ENCODE assay signal across 8 cellular contexts in the genomic region with DNA sequence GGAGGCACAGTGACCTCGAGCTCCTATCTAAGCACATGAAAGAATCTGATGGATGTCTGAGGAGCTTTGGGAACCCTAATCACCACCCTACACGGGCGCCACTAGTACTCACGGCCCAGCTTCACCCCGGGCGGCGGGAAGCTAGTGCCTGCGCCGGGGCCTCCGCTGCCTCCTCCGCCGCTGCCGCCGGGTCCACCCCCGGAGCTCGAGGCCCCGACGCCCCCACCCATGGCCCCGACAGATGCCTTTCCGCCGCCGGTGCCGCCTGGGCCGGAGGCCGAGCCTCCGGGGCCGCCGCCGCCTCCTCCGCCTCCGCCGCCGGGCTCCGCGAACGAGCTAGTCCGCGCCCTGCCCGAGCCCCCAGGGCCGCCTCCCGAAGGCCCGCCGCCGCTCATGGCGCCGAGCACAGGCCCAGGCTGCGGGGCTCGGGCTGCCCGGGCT. TPM values are rescaled to one million over a fixed set of nuclear protein-coding genes. Genes with fewer than 3 reads are reported as not detected.
A peak's percentile ranks its signal among the peaks of the same experiment; 100 is the strongest.
DNase-seq lines count a peak whose midpoint lies in the region; ATAC-seq and TF ChIP-seq lines count a peak whose summit lies in the region.

No MANE protein-coding gene starts in this region.

- H3K4me1 ChIP-seq in Panc1 (ENCODE audit: control insufficient read depth, insufficient read depth, low read length) = peaks cover 21% of the 10 kb centered on the region

- H3K36me3 ChIP-seq in Panc1 (ENCODE audit: control insufficient read depth, insufficient read depth, low read length) = peaks cover 5% of the 10 kb centered on the region; the same call in 1 of the 2 replicates

- in situ Hi-C loops in Panc1 (cut with HindIII; ENCODE audit: low pct_unique_long_range_greater_than_20kb, low sequenced_read_pairs) = no loop called here

- H3K27me3 Mint-ChIP-seq in endothelial cell (ENCODE audit: unreplicated experiment) (peaks cover 24% of the 10 kb centered on the region), neural crest cell (ENCODE audit: low read depth) (peaks cover 16% of the 10 kb centered on the region)

- ATAC-seq in Panc1 = no peak

- H3K36me3 Mint-ChIP-seq in endothelial cell (ENCODE audit: low read depth, unreplicated experiment) (peaks cover 10% of the 10 kb centered on the region), neural crest cell (ENCODE audit: low read depth) (peaks cover 3% of the 10 kb centered on the region)

- TF ChIP-seq CTCF in Panc1 (IDR thresholded peaks at IDR 0.05) = no peak
- TF ChIP-seq CTCF in endothelial cell (IDR thresholded peaks at IDR 0.05; ENCODE audit: unreplicated experiment) = no peak
- TF ChIP-seq CTCF in neural crest cell (conservative IDR thresholded peaks at IDR 0.05) = no peak

- H3K4me3 ChIP-seq in Panc1 (ENCODE audit: low read depth in 2 of 2, low read length in 2 of 2) = peak overlapping the region; percentile 73 to 93

- no TSS peak for BruUV-seq in Panc1 (replicated peaks; lab: Mats Ljungman, UMichigan)

- H3K9me3 ChIP-seq in Panc1 (ENCODE audit: control insufficient read depth, insufficient read depth, low read depth, low read length) = no peaks in the 10 kb centered on the region

- CTCF ChIA-PET in Panc1 (lab: Charles Lee) = no interaction called here

- peak overlapping the region; percentile 94 for H3K27ac ChIP-seq in Panc1 (ENCODE audit: low read length)

- H3K4me1 Mint-ChIP-seq in endothelial cell (ENCODE audit: unreplicated experiment) (peaks cover 52% of the 10 kb centered on the region), neural crest cell (peaks cover 58% of the 10 kb centered on the region)

- no peaks in the 10 kb centered on the region for H3K27me3 ChIP-seq in Panc1 (ENCODE audit: control insufficient read depth, insufficient read depth, low read length)

- peak overlapping the region; percentile 93 for H3K4me3 Mint-ChIP-seq in endothelial cell (ENCODE audit: unreplicated experiment)
- peak overlapping the region; percentile 92 for H3K4me3 Mint-ChIP-seq in neural crest cell

- H3K9me3 Mint-ChIP-seq in endothelial cell (ENCODE audit: unreplicated experiment) (no peaks in the 10 kb centered on the region), neural crest cell (no peaks in the 10 kb centered on the region)

- POLR2A ChIA-PET in Panc1 (lab: Charles Lee) = no interaction called here

- peak overlapping the region; percentile 64 for H3K27ac Mint-ChIP-seq in endothelial cell (ENCODE audit: unreplicated experiment)
- peak overlapping the region; percentile 96 for H3K27ac Mint-ChIP-seq in neural crest cell (ENCODE audit: unreplicated experiment)

- DNase-seq in stimulated activated CD4-positive, alpha-beta T cell treated with anti-CD3 and anti-CD28 coated beads, Interleukin-12 subunit alpha, Interleukin-12 subunit beta, amount 100 ng/mL, for 4 hours = peak; percentile 45
- no peak for DNase-seq in stimulated activated CD4-positive, alpha-beta T cell treated with anti-CD3 and anti-CD28 coated beads, Interleukin-2, amount 100 ng/mL, for 48 hours
- no peak for DNase-seq in Panc1 (ENCODE audit: low read depth, low spot score)
- no peak for DNase-seq in endothelial cell (ENCODE audit: low spot score)
- no peak for DNase-seq in neural crest cell (ENCODE audit: low read depth, low spot score)
- DNase-seq in AML-193 (lab: John Stamatoyannopoulos, UW) = no peak
- DNase-seq in medulla oblongata (ENCODE audit: extremely low spot score) = no peak
- DNase-seq in RPMI8226 = no peak

- intact Hi-C loops in Panc1 (cut with micrococcal nuclease; ENCODE audit: unreplicated experiment) = no loop called here

RNA-seq across cellular contexts. Expression of gene GSK3A, which starts 0.3 kb away (rescaled TPM):
- total RNA-seq in Panc1 (2021; ENCODE audit: unreplicated experiment) (46.0 TPM), endothelial cell (ENCODE audit: unreplicated experiment) (54.4 TPM), neural crest cell (66.1 and 68.0 TPM in 2 replicates)
- polyA plus RNA-seq in Panc1 (2012; ENCODE audit: insufficient read length) = 65.7 TPM

RNA-seq across cellular contexts. Expression of gene ERF, which starts 12.8 kb away (rescaled TPM):
- 85.7 TPM for total RNA-seq in Panc1 (2021; ENCODE audit: unreplicated experiment)
- polyA plus RNA-seq in Panc1 (2012; ENCODE audit: insufficient read length) = 70.6 TPM
- 109 TPM for total RNA-seq in endothelial cell (ENCODE audit: unreplicated experiment)
- 102 and 105 TPM in 2 replicates for total RNA-seq in neural crest cell

RNA-seq across cellular contexts. Expression of gene ZNF526, which starts 22.0 kb away (rescaled TPM):
- total RNA-seq in Panc1 (2021; ENCODE audit: unreplicated experiment) (10.5 TPM), endothelial cell (ENCODE audit: unreplicated experiment) (13.9 TPM), neural crest cell (18.4 and 24.2 TPM in 2 replicates)
- polyA plus RNA-seq in Panc1 (2012; ENCODE audit: insufficient read length) = 8.4 TPM

RNA-seq across cellular contexts. Expression of gene DEDD2, which starts 24.6 kb away (rescaled TPM):
- total RNA-seq in Panc1 (2021; ENCODE audit: unreplicated experiment) (13.2 TPM), endothelial cell (ENCODE audit: unreplicated experiment) (27.1 TPM), neural crest cell (20.6 and 21.5 TPM in 2 replicates)
- polyA plus RNA-seq in Panc1 (2012; ENCODE audit: insufficient read length) = 18.1 TPM

RNA-seq across cellular contexts. Expression of gene CIC, which starts 27.0 kb away (rescaled TPM):
- total RNA-seq in Panc1 (2021; ENCODE audit: unreplicated experiment) (67.4 TPM), endothelial cell (ENCODE audit: unreplicated experiment) (85.7 TPM), neural crest cell (91.6 and 93.4 TPM in 2 replicates)
- 49.9 TPM for polyA plus RNA-seq in Panc1 (2012; ENCODE audit: insufficient read length)
